In genomic region chr16:425740-426114, GRCh38 we compare ENCODE assay signal across 1 cellular context.
TF ChIP-seq lines count a peak whose summit lies in the region.

No MANE protein-coding gene starts in this region.

TF ChIP-seq in H1, 55 proteins besides CTCF, POLR2A, EP300 and RAD21:
- TF ChIP-seq TBP (IDR thresholded peaks at IDR 0.05; ENCODE audit: low read depth, low read length) (no peak), SP4 (IDR thresholded peaks at IDR 0.05; ENCODE audit: low read length) (no peak), CREB1 (IDR thresholded peaks at IDR 0.05) (no peak), KDM4A (IDR thresholded peaks at IDR 0.05; ENCODE audit: low read depth, low read length, severe bottlenecking) (no peak), GTF2F1 (IDR thresholded peaks at IDR 0.05; ENCODE audit: borderline replicate concordance, low read depth, low read length) (no peak), NRF1 (IDR thresholded peaks at IDR 0.05; ENCODE audit: low read depth, low read length) (no peak), CEBPB (IDR thresholded peaks at IDR 0.05; ENCODE audit: low read depth, low read length) (no peak), EGR1 (IDR thresholded peaks at IDR 0.05; ENCODE audit: borderline replicate concordance, low read depth, low read length) (no peak), RNF2 (IDR thresholded peaks at IDR 0.05; ENCODE audit: borderline replicate concordance, low read depth, low read length, missing control alignments, poor library complexity, severe bottlenecking) (no peak), TAF1 (IDR thresholded peaks at IDR 0.05; ENCODE audit: low read depth, low read length) (no peak; the same call in 1 of the 2 replicates), SIX5 (IDR thresholded peaks at IDR 0.05; ENCODE audit: low read depth, low read length) (no peak), HDAC2 (IDR thresholded peaks at IDR 0.05; ENCODE audit: borderline replicate concordance in 1 of 2, low read depth in 2 of 2, low read length in 2 of 2) (no peak), SUZ12 (IDR thresholded peaks at IDR 0.05; ENCODE audit: low read length) (no peak), E2F6 (IDR thresholded peaks at IDR 0.05) (no peak), MAFK (IDR thresholded peaks at IDR 0.05; ENCODE audit: low read depth, low read length) (no peak), POLR2AphosphoS5 (IDR thresholded peaks at IDR 0.05; ENCODE audit: low read depth, low read length) (no peak), MAX (IDR thresholded peaks at IDR 0.05) (no peak)
